Comparison of ENCODE assay signal across 8 cellular contexts in the genomic region with DNA sequence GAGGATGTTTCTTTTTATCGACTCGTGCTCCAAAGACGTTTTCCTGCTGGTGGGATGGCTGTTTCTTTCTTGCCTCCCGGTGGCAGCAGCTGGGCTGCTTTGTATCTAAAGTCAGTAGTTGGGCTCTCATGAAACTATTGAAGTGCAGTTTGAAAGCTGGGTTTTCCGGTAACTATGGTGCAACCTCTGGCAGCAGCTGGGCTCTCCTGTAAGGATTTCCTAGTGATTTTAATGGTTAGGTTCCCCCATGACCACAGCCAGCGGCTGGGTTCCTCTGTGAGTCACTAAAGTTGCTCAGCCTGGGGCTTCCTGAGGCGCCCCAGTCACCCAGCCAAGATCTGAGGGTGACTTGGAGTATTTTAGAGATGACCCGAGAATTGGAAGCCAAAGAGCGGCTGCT.
DNase-seq lines count a peak whose midpoint lies in the region; ATAC-seq and TF ChIP-seq lines count a peak whose summit lies in the region.
"Not testable (repeated sequence)": the region's sequence is repeated elsewhere in the genome, so short reads cannot be mapped to it uniquely, and the experiment has no call there.

No MANE protein-coding gene starts in this region.

- H3K27me3 ChIP-seq in BLaER1 treated with 17β-estradiol and CSF1 and Interleukin-3, amounts not matched to agents 10 nM and 100 nM: not testable (repeated sequence)

- not testable (repeated sequence) for TF ChIP-seq CTCF in osteocyte (IDR thresholded peaks at IDR 0.05); type B pancreatic cell (conservative IDR thresholded peaks at IDR 0.05)

- H3K9me3 Mint-ChIP-seq in activated naive CD4-positive, alpha-beta T cell treated with anti-CD3 and anti-CD28 coated beads, Interleukin-2, amount 50 U/mL, for 72 hours; osteocyte (ENCODE audit: unreplicated experiment); type B pancreatic cell: not testable (repeated sequence)

- H3K36me3 Mint-ChIP-seq in activated naive CD4-positive, alpha-beta T cell treated with anti-CD3 and anti-CD28 coated beads, Interleukin-2, amount 50 U/mL, for 72 hours; osteocyte (ENCODE audit: unreplicated experiment); type B pancreatic cell: not testable (repeated sequence)

- peak overlapping the region; percentile 47 to 83 (median 72); a peak in 21 of 22 replicates for H3K4me2 ChIP-seq in BLaER1 treated with 17β-estradiol and CSF1 and Interleukin-3, amounts not matched to agents 10 nM and 100 nM

- peak overlapping the region; percentile 16 to 91 (median 84); a peak in 21 of 22 replicates for H3K27ac ChIP-seq in BLaER1 treated with 17β-estradiol and CSF1 and Interleukin-3, amounts not matched to agents 10 nM and 100 nM

- peak overlapping the region; percentile 50 to 64 for H3K27ac Mint-ChIP-seq in activated naive CD4-positive, alpha-beta T cell treated with anti-CD3 and anti-CD28 coated beads, Interleukin-2, amount 50 U/mL, for 72 hours
- peak overlapping the region; percentile 81 for H3K27ac Mint-ChIP-seq in osteocyte (ENCODE audit: unreplicated experiment)
- not testable (repeated sequence) for H3K27ac Mint-ChIP-seq in type B pancreatic cell

- peak overlapping the region in 10 of 11 experiments; percentile 15 to 77 (median 73); a peak in 19 of 22 replicates for H3K9ac ChIP-seq in BLaER1 treated with 17β-estradiol and CSF1 and Interleukin-3, amounts not matched to agents 10 nM and 100 nM

- H3K4me1 Mint-ChIP-seq in osteocyte (ENCODE audit: unreplicated experiment) (peaks cover 47% of the 10 kb centered on the region), type B pancreatic cell (ENCODE audit: unreplicated experiment) (peaks cover 41% of the 10 kb centered on the region)

- not testable (repeated sequence) for H3K36me3 ChIP-seq in BLaER1 treated with 17β-estradiol and CSF1 and Interleukin-3, amounts not matched to agents 10 nM and 100 nM

- peak; percentile 39 for DNase-seq in KBM-7
- peak; percentile 79 for DNase-seq in SIG-M5 treated with dmso at 0.1 percent for 504 hours (lab: John Stamatoyannopoulos, UW; ENCODE audit: unreplicated experiment)
- DNase-seq in activated naive CD4-positive, alpha-beta T cell treated with anti-CD3 and anti-CD28 coated beads, Interleukin-2, amount 50 U/mL, for 72 hours (ENCODE audit: low spot score in 2 of 2); osteocyte (ENCODE audit: extremely low spot score, unreplicated experiment); type B pancreatic cell (ENCODE audit: extremely low spot score, unreplicated experiment): not testable (repeated sequence)
- peak; percentile 66 for DNase-seq in iris pigment epithelial cell (ENCODE audit: low read depth)

- not testable (repeated sequence) for H4K20me1 ChIP-seq in BLaER1 treated with 17β-estradiol and CSF1 and Interleukin-3, amounts not matched to agents 10 nM and 100 nM

- in situ Hi-C loops in KBM-7 (cut with MboI; ENCODE audit: low pct_unique_long_range_greater_than_20kb, low sequenced_read_pairs): not testable (repeated sequence)

- peaks cover 19 to 46% (median 41%) of the 10 kb centered on the region in 10 experiments for H3K4me1 ChIP-seq in BLaER1 treated with 17β-estradiol and CSF1 and Interleukin-3, amounts not matched to agents 10 nM and 100 nM

- peak overlapping the region in 1 of 10 experiments; percentile 36; a peak in 2 of 20 replicates for H3K4me3 ChIP-seq in BLaER1 treated with 17β-estradiol and CSF1 and Interleukin-3, amounts not matched to agents 10 nM and 100 nM

- H3K4me3 Mint-ChIP-seq in osteocyte (ENCODE audit: unreplicated experiment): peak overlapping the region; percentile 40
- H3K4me3 Mint-ChIP-seq in type B pancreatic cell: peak overlapping the region; percentile 38

- H3K9me3 ChIP-seq in BLaER1 treated with 17β-estradiol and CSF1 and Interleukin-3, amounts not matched to agents 10 nM and 100 nM (replicated peaks in 1 of 11): not testable (repeated sequence)

- H3K27me3 Mint-ChIP-seq in osteocyte (ENCODE audit: unreplicated experiment); type B pancreatic cell: not testable (repeated sequence)

- peak; percentile 86 to 89 for ATAC-seq in activated naive CD4-positive, alpha-beta T cell treated with anti-CD3 and anti-CD28 coated beads, Interleukin-2, amount 50 U/mL, for 72 hours
- peak; percentile 57 for ATAC-seq in esophagus mucosa
